Comparison of ENCODE assay signal across 24 cellular contexts in genomic region chr6:36384095-36384494, GRCh38. TPM values are rescaled to one million over a fixed set of nuclear protein-coding genes. Genes with fewer than 3 reads are reported as not detected.
"Had no signal": no experiment of that assay in that cellular context is flagged by ENCODE, and none has a peak within 500 bp of the region (broad histone marks: within the 10 kb centered on the region; RNA-seq: fewer than 3 reads in every experiment).

No MANE protein-coding gene starts in this region.

- H3K9me3 Mint-ChIP-seq: activated naive CD4-positive, alpha-beta T cell treated with anti-CD3 and anti-CD28 coated beads, Interleukin-2, amount 10 ng/mL, durations not matched to agents 7 days and 5 days; activated naive CD8-positive, alpha-beta T cell treated with anti-CD3 and anti-CD28 coated beads for 36 hours; activated T-cell treated with anti-CD3 and anti-CD28 coated beads, Interleukin-2, amount 50 U/mL, for 4 hours; activated T-helper 2 cell treated with anti-CD3 and anti-CD28 coated beads, Interferon-gamma antibody, Interleukin-2, Interleukin-4, amounts not matched to agents 10 μg/mL and 5 μg/mL and 100 μg/mL, durations not matched to agents 14 hours and 24 hours and 36 hours had no signal

- H3K9me3 ChIP-seq: MG63, SJSA1 had no signal

- ATAC-seq: activated CD8-positive, alpha-beta T cell treated with anti-CD3 and anti-CD28 coated beads, Interleukin-2, amount 10 ng/mL, durations not matched to agents 7 days and 5 days; SK-N-SH treated with all-trans-retinoic acid at 6 μM for 48 hours had no signal

- DNase-seq: activated CD4-positive, alpha-beta T cell treated with anti-CD3 and anti-CD28 coated beads, Interleukin-2, amount 50 U/mL, for 1 hour; activated CD4-positive, CD25-positive, alpha-beta regulatory T cell; activated CD8-positive, alpha-beta T cell treated with anti-CD3 and anti-CD28 coated beads, Interleukin-2, amount 10 ng/mL, durations not matched to agents 7 days and 5 days; activated gamma-delta T cell treated with Interleukin-2 at 50 U/mL for 16 hours; activated naive CD4-positive, alpha-beta T cell treated with anti-CD3 and anti-CD28 coated beads, Interleukin-2, amount 10 ng/mL, durations not matched to agents 7 days and 5 days; activated naive CD8-positive, alpha-beta T cell treated with anti-CD3 and anti-CD28 coated beads for 36 hours; activated T-cell treated with anti-CD3 and anti-CD28 coated beads, Interleukin-2, amount 50 U/mL, for 4 hours; anterior cingulate cortex; cerebellar nuclear complex; MG63; NCI-H1105 treated with DMSO at 0.1 percent for 48 hours; NCI-H1436 treated with DMSO at 0.1 percent for 48 hours; NCI-H187; NCI-H2081; NCI-H510A treated with DMSO at 0.1 percent for 48 hours; NCI-H69; SHP77; SW 1271; T1000 had no signal

- H3K4me3 Mint-ChIP-seq: activated CD8-positive, alpha-beta T cell treated with anti-CD3 and anti-CD28 coated beads, Interleukin-2, amount 10 ng/mL, durations not matched to agents 7 days and 5 days; activated naive CD4-positive, alpha-beta T cell treated with anti-CD3 and anti-CD28 coated beads, Interleukin-2, amount 10 ng/mL, durations not matched to agents 7 days and 5 days; activated naive CD8-positive, alpha-beta T cell treated with anti-CD3 and anti-CD28 coated beads for 36 hours; activated T-cell treated with anti-CD3 and anti-CD28 coated beads, Interleukin-2, amount 50 U/mL, for 4 hours had no signal

- H3K36me3 Mint-ChIP-seq: activated naive CD8-positive, alpha-beta T cell treated with anti-CD3 and anti-CD28 coated beads for 36 hours had no signal

- H3K27ac Mint-ChIP-seq: activated CD8-positive, alpha-beta T cell treated with anti-CD3 and anti-CD28 coated beads, Interleukin-2, amount 10 ng/mL, durations not matched to agents 7 days and 5 days; activated naive CD4-positive, alpha-beta T cell treated with anti-CD3 and anti-CD28 coated beads, Interleukin-2, amount 10 ng/mL, durations not matched to agents 7 days and 5 days; activated naive CD8-positive, alpha-beta T cell treated with anti-CD3 and anti-CD28 coated beads for 36 hours; activated T-helper 2 cell treated with anti-CD3 and anti-CD28 coated beads, Interferon-gamma antibody, Interleukin-2, Interleukin-4, amounts not matched to agents 10 μg/mL and 5 μg/mL and 100 μg/mL, durations not matched to agents 14 hours and 24 hours and 36 hours had no signal

RNA-seq across cellular contexts. Expression of gene ETV7, which starts 3.4 kb away (rescaled TPM):
- total RNA-seq: PC-3 had no signal

RNA-seq across cellular contexts. Expression of gene BNIP5, which starts 47.4 kb away (rescaled TPM):
- total RNA-seq: activated CD8-positive, alpha-beta T cell treated with anti-CD3 and anti-CD28 coated beads, Interleukin-2, amount 10 ng/mL, durations not matched to agents 7 days and 5 days; activated naive CD8-positive, alpha-beta T cell treated with anti-CD3 and anti-CD28 coated beads for 36 hours; activated T-cell treated with anti-CD3 and anti-CD28 coated beads, Interleukin-2, amount 50 U/mL, for 4 hours; activated T-helper 2 cell treated with anti-CD3 and anti-CD28 coated beads, Interferon-gamma antibody, Interleukin-2, Interleukin-4, amounts not matched to agents 10 μg/mL and 5 μg/mL and 100 μg/mL, durations not matched to agents 14 hours and 24 hours and 36 hours; cardiac septum; PC-3; SJSA1 had no signal

RNA-seq across cellular contexts. Expression of gene PXT1, which starts 58.6 kb away (rescaled TPM):
- total RNA-seq: PC-3, SJSA1 had no signal
